9 cellular contexts compared by ENCODE assay signal in the genomic region with DNA sequence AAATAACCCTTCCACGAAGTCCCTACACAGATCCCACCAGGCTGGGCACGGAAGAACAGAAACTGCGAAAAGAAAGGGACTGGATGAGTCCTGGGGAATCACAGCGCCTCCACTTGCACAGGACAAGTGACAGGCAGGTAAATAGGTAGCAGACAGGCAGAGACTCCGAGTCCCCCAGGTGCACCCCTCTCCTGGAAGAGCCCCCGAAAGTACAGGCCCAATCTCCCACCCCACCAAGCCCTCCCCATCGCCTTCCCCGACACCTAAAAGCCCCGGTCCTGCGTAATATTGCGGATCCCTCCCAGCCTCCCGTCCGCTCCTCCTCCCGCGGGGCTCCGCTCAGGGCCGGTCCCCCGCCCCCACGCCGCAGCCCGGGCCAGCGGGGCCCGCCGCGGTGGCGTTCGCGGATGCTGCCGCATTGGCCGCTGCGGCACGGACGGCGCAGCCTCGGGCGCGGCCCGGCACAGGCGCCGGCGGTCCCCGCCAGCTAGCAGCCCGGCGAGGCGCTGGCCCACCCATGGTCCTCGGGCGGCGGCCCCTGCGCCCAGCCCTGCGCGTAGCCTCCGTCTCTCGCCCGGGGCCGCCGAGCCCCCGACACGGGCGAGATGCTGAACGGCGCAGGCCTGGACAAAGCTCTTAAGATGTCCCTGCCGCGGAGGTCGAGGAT. TPM values are rescaled to one million over a fixed set of nuclear protein-coding genes. Genes with fewer than 3 reads are reported as not detected.
DNase-seq lines count a peak whose midpoint lies in the region; TF ChIP-seq lines count a peak whose summit lies in the region.
"Had no signal": no experiment of that assay in that cellular context is flagged by ENCODE, and none has a peak within 500 bp of the region (broad histone marks: within the 10 kb centered on the region; RNA-seq: fewer than 3 reads in every experiment).

A gene (plus strand): TSS at position 367 of the 667 bp plus-strand sequence. CDS start 239 bp downstream, at position 606.

- no peaks in the 10 kb centered on the region for H3K4me1 ChIP-seq in smooth muscle cell (ENCODE audit: low read depth)
- H3K4me1 ChIP-seq: BLaER1 had no signal

- no peak within 1 kb of the TSS for H2AFZ ChIP-seq in smooth muscle cell (ENCODE audit: low read depth)

- no peaks in the 10 kb centered on the region for H3K79me2 ChIP-seq in smooth muscle cell (ENCODE audit: low read depth)

- H3K9ac ChIP-seq in smooth muscle cell (ENCODE audit: low read depth) = no peak within 1 kb of the TSS
- H3K9ac ChIP-seq: BLaER1 had no signal

- H3F3A ChIP-seq in smooth muscle cell (ENCODE audit: low read depth) = no peaks in the 10 kb centered on the region

- H3K27ac ChIP-seq in VCaP (peak within 1 kb of the TSS; percentile 72), smooth muscle cell (ENCODE audit: low read depth) (no peak within 1 kb of the TSS)
- H3K27ac ChIP-seq: BLaER1 had no signal

- no peaks in the 10 kb centered on the region for H4K20me1 ChIP-seq in smooth muscle cell (ENCODE audit: low read depth)
- H4K20me1 ChIP-seq: BLaER1 had no signal

- peak within 1 kb of the TSS; percentile 89 for H3K4me2 ChIP-seq in smooth muscle cell
- H3K4me2 ChIP-seq: BLaER1 had no signal

- TF ChIP-seq CTCF in VCaP (conservative IDR thresholded peaks at IDR 0.05) (0 out of 2 replicates have a peak, but pooled peaks have one; percentile 12), fibroblast of villous mesenchyme (IDR thresholded peaks at IDR 0.05; ENCODE audit: insufficient read depth, low read depth, low read length) (no peak), smooth muscle cell (IDR thresholded peaks at IDR 0.05; ENCODE audit: borderline replicate concordance, insufficient read depth, poor library complexity, severe bottlenecking) (no peak)

- peaks cover 79% of the 10 kb centered on the region for H3K27me3 ChIP-seq in smooth muscle cell (ENCODE audit: low read depth)

- no peaks in the 10 kb centered on the region for H3K9me3 ChIP-seq in smooth muscle cell (replicated peaks; ENCODE audit: low read depth)

- peak; percentile 5 to 64 (median 38) for DNase-seq in NCI-H1417 (lab: John Stamatoyannopoulos, UW)
- DNase-seq in NCI-H1417 treated with DMSO at 0.1 percent for 48 hours (lab: John Stamatoyannopoulos, UW) = no peak
- no peak for DNase-seq in fibroblast of villous mesenchyme (ENCODE audit: low read depth)
- no peak for DNase-seq in smooth muscle cell (lab: John Stamatoyannopoulos, UW; ENCODE audit: unreplicated experiment)
- DNase-seq in NCI-H2029 treated with DMSO at 0.1 percent for 48 hours (lab: John Stamatoyannopoulos, UW) = no peak
- DNase-seq in NCI-H510A treated with DMSO at 0.1 percent for 48 hours (lab: John Stamatoyannopoulos, UW) = no peak
- DNase-seq in DMS153 treated with DMSO at 0.1 percent for 48 hours (lab: John Stamatoyannopoulos, UW; ENCODE audit: unreplicated experiment) = no peak

- H3K36me3 ChIP-seq in smooth muscle cell (ENCODE audit: low read depth) = no peaks in the 10 kb centered on the region
- H3K36me3 ChIP-seq: BLaER1 had no signal

- 5% methylated on average over 24 of the region's 64 CpGs for WGBS in smooth muscle cell (ENCODE audit: low lambda C conversion rate)

- H3K4me3 ChIP-seq in fibroblast of villous mesenchyme (ENCODE audit: low read depth, low read length) (peak within 1 kb of the TSS; percentile 37), smooth muscle cell (peak within 1 kb of the TSS; percentile 62)
- H3K4me3 ChIP-seq: BLaER1 had no signal

RNA-seq across cellular contexts. Expression of the gene that starts here (rescaled TPM):
- total RNA-seq in fibroblast of villous mesenchyme (under 0.01 and 0.32 TPM in 2 replicates), smooth muscle cell (under 0.01 and 0.04 TPM in 2 replicates)
- polyA plus RNA-seq in smooth muscle cell = 0.06 TPM in 1 of 2 replicates, not detected in the other

Comparison
In these comparisons a context has a peak if more than half of its experiments do, and no peak if none do; other contexts are left out.
1. DNase-seq: peak in NCI-H1417 (3 of 3); none in NCI-H1417 treated with DMSO at 0.1 percent for 48 hours (single experiment), fibroblast of villous mesenchyme (single experiment), smooth muscle cell (single experiment), NCI-H2029 treated with DMSO at 0.1 percent for 48 hours (single experiment), NCI-H510A treated with DMSO at 0.1 percent for 48 hours (single experiment) and DMS153 treated with DMSO at 0.1 percent for 48 hours (single experiment).